Comparison of ENCODE assay signal across 22 cellular contexts in genomic region chr7:138738114-138738513, GRCh38. TPM values are rescaled to one million over a fixed set of nuclear protein-coding genes. Genes with fewer than 3 reads are reported as not detected.
DNase-seq lines count a peak whose midpoint lies in the region; ATAC-seq and TF ChIP-seq lines count a peak whose summit lies in the region.
"Had no signal": no experiment of that assay in that cellular context is flagged by ENCODE, and none has a peak within 500 bp of the region (broad histone marks: within the 10 kb centered on the region; RNA-seq: fewer than 3 reads in every experiment).

No MANE protein-coding gene starts in this region.

- intact Hi-C loops in CD4-positive, alpha-beta T cell (cut with DNase I, micrococcal nuclease): loop anchor here (1.0 to 5.0 kb wide), 9 partner anchors 128 to 835 kb away; partner anchors contain the start of gene CREB3L2 (in 1 of the 2)
- intact Hi-C loops in natural killer cell (cut with micrococcal nuclease): loop anchor here (1.0 to 5.0 kb wide), 3 partner anchors 289 to 1131 kb away; no protein-coding TSS in a partner anchor

- peak overlapping the region in 3 of 5 experiments; percentile 44 to 85 (median 80) for H3K27ac Mint-ChIP-seq in brain
- H3K27ac Mint-ChIP-seq in progenitor cell of endocrine pancreas: peak overlapping the region; percentile 67
- no peak overlapping the region for H3K27ac Mint-ChIP-seq in CD4-positive, alpha-beta T cell
- no peak overlapping the region for H3K27ac Mint-ChIP-seq in natural killer cell
- H3K27ac Mint-ChIP-seq: nephron progenitor cell had no signal

- no peak for TF ChIP-seq CTCF in brain (conservative IDR thresholded peaks at IDR 0.05)
- TF ChIP-seq CTCF in progenitor cell of endocrine pancreas (IDR thresholded peaks at IDR 0.05; ENCODE audit: unreplicated experiment): no peak
- no peak for TF ChIP-seq CTCF in CD4-positive, alpha-beta T cell (IDR thresholded peaks at IDR 0.05)
- no peak for TF ChIP-seq CTCF in natural killer cell (IDR thresholded peaks at IDR 0.05)

- H3K27me3 Mint-ChIP-seq in brain: peaks cover 3% of the 10 kb centered on the region
- H3K27me3 Mint-ChIP-seq in progenitor cell of endocrine pancreas: no peaks in the 10 kb centered on the region
- no peaks in the 10 kb centered on the region for H3K27me3 Mint-ChIP-seq in CD4-positive, alpha-beta T cell
- peaks cover 0 to 11% of the 10 kb centered on the region in 2 donors for H3K27me3 Mint-ChIP-seq in natural killer cell (ENCODE audit: low read depth in 2 of 2)

- peaks cover 4% of the 10 kb centered on the region for H3K4me1 ChIP-seq in mesenchymal stem cell (ENCODE audit: control insufficient read depth, insufficient read depth, low read depth, low read length)
- H3K4me1 ChIP-seq in Karpas-422 (ENCODE audit: low read length): no peaks in the 10 kb centered on the region
- H3K4me1 ChIP-seq: esophagus muscularis mucosa, heart right ventricle, prostate gland, SJSA1, upper lobe of left lung had no signal

- CTCF ChIA-PET in CD4-positive, alpha-beta T cell (lab: Charles Lee): interaction anchor here (0.6 to 1.9 kb wide), 18 partner anchors 9 to 584 kb away, joined by 3 to 29 read pairs (median 4); partner anchors contain the start of gene TRIM24

- POLR2A ChIA-PET in CD4-positive, alpha-beta T cell (lab: Charles Lee): interaction anchor here (1.0 to 1.3 kb wide), 3 partner anchors 14 to 577 kb away, joined by 5 to 11 read pairs (median 10); no protein-coding TSS in a partner anchor

- H2BK15ac ChIP-seq in mesenchymal stem cell (ENCODE audit: low read depth, poor library complexity, severe bottlenecking): no peak overlapping the region

- H3K4me3 ChIP-seq in mesenchymal stem cell (ENCODE audit: insufficient read depth in 1 of 2, low read depth in 1 of 2, low read length in 2 of 2) (no peak overlapping the region), Karpas-422 (ENCODE audit: low read length) (no peak overlapping the region)
- H3K4me3 ChIP-seq: esophagus muscularis mucosa, heart right ventricle, lung, prostate gland, SJSA1, upper lobe of left lung had no signal

- ATAC-seq in CD4-positive, alpha-beta T cell (ENCODE audit: poor library complexity): no peak
- ATAC-seq in natural killer cell: no peak

- H2AFZ ChIP-seq in mesenchymal stem cell (ENCODE audit: low read depth, low read length) (no peak overlapping the region), Karpas-422 (ENCODE audit: low read length) (no peak overlapping the region)

- H3K36me3 Mint-ChIP-seq in brain (no peaks in the 10 kb centered on the region), progenitor cell of endocrine pancreas (ENCODE audit: insufficient read depth) (no peaks in the 10 kb centered on the region), natural killer cell (no peaks in the 10 kb centered on the region)
- H3K36me3 Mint-ChIP-seq in CD4-positive, alpha-beta T cell (ENCODE audit: low read depth): no peaks in the 10 kb centered on the region
- H3K36me3 Mint-ChIP-seq: activated naive CD4-positive, alpha-beta T cell treated with anti-CD3 and anti-CD28 coated beads, Interleukin-2, amount 50 U/mL, for 72 hours had no signal

- no peaks in the 10 kb centered on the region for H3K79me2 ChIP-seq in Karpas-422 (ENCODE audit: low read length)

- no peaks in the 10 kb centered on the region for H4K20me1 ChIP-seq in Karpas-422 (ENCODE audit: insufficient read depth, low read depth, low read length)

- no peak overlapping the region for H3K9ac ChIP-seq in mesenchymal stem cell (ENCODE audit: low read length)
- H3K9ac ChIP-seq in Karpas-422 (ENCODE audit: low read length): no peak overlapping the region

- H3K4me3 Mint-ChIP-seq in brain: no peak overlapping the region
- no peak overlapping the region for H3K4me3 Mint-ChIP-seq in progenitor cell of endocrine pancreas (ENCODE audit: low read depth)
- no peak overlapping the region for H3K4me3 Mint-ChIP-seq in CD4-positive, alpha-beta T cell
- H3K4me3 Mint-ChIP-seq in natural killer cell: no peak overlapping the region
- H3K4me3 Mint-ChIP-seq: nephron progenitor cell had no signal

- DNase-seq in mesenchymal stem cell (no peak), progenitor cell of endocrine pancreas (ENCODE audit: low spot score, unreplicated experiment) (no peak), natural killer cell (no peak), Karpas-422 (no peak)
- no peak for DNase-seq in CD4-positive, alpha-beta T cell

- peak overlapping the region; percentile 53 for H3K27ac ChIP-seq in KOPT-K1 (ENCODE audit: low read depth, low read length, poor library complexity, severe bottlenecking)
- peak overlapping the region; percentile 30 for H3K27ac ChIP-seq in mesenchymal stem cell (ENCODE audit: low read length, poor library complexity, severe bottlenecking)
- no peak overlapping the region for H3K27ac ChIP-seq in CD4-positive, alpha-beta T cell (ENCODE audit: low read depth, low read length)
- H3K27ac ChIP-seq in Karpas-422 (ENCODE audit: low read length): no peak overlapping the region
- H3K27ac ChIP-seq: C4-2B, esophagus muscularis mucosa, heart right ventricle, prostate gland, SJSA1, upper lobe of left lung, WERI-Rb-1 had no signal

- H3K4me2 ChIP-seq in mesenchymal stem cell (ENCODE audit: low read length, poor library complexity, severe bottlenecking): no peak overlapping the region
- no peak overlapping the region for H3K4me2 ChIP-seq in Karpas-422 (ENCODE audit: low read depth, low read length, poor library complexity, severe bottlenecking)

- H4K8ac ChIP-seq in mesenchymal stem cell (ENCODE audit: low read length): no peak overlapping the region

- H2BK5ac ChIP-seq in mesenchymal stem cell (ENCODE audit: low read depth, low read length, poor library complexity, severe bottlenecking): no peak overlapping the region

- H3K79me1 ChIP-seq in mesenchymal stem cell (replicated peaks; ENCODE audit: low read length, poor library complexity, severe bottlenecking): no peaks in the 10 kb centered on the region

- 84% methylated on average over 2 of the region's 3 CpGs for WGBS in mesenchymal stem cell

- no peaks in the 10 kb centered on the region for H3K9me2 ChIP-seq in Karpas-422 (replicated peaks; ENCODE audit: insufficient read depth, low read length)

- H3K27me3 ChIP-seq in mesenchymal stem cell (ENCODE audit: control insufficient read depth in 1 of 2, insufficient read depth in 1 of 2, low read length in 2 of 2) (no peaks in the 10 kb centered on the region), Karpas-422 (ENCODE audit: low read length) (no peaks in the 10 kb centered on the region)
- H3K27me3 ChIP-seq in CD4-positive, alpha-beta T cell (ENCODE audit: control insufficient read depth, insufficient read depth, low read length): no peaks in the 10 kb centered on the region
- H3K27me3 ChIP-seq: esophagus muscularis mucosa, heart right ventricle, SJSA1, upper lobe of left lung had no signal

- H3K23ac ChIP-seq in mesenchymal stem cell (ENCODE audit: low read length in 2 of 2): no peak overlapping the region

- no peak overlapping the region for H3K14ac ChIP-seq in mesenchymal stem cell (ENCODE audit: low read length in 2 of 2)

- no peak overlapping the region for H2BK12ac ChIP-seq in mesenchymal stem cell (ENCODE audit: low read length in 2 of 2)

- peaks cover 6% of the 10 kb centered on the region; the same call in 1 of the 2 replicates for H3K36me3 ChIP-seq in KOPT-K1 (ENCODE audit: insufficient read depth, low read length)
- no peaks in the 10 kb centered on the region for H3K36me3 ChIP-seq in mesenchymal stem cell (ENCODE audit: control insufficient read depth in 1 of 2, insufficient read depth in 2 of 2, low read depth in 1 of 2, low read length in 2 of 2)
- H3K36me3 ChIP-seq in Karpas-422 (ENCODE audit: insufficient read depth, low read length): no peaks in the 10 kb centered on the region
- H3K36me3 ChIP-seq: esophagus muscularis mucosa, heart right ventricle, prostate gland, SJSA1, upper lobe of left lung, WERI-Rb-1 had no signal

- H3K4me1 Mint-ChIP-seq in brain (peaks cover 12% of the 10 kb centered on the region), progenitor cell of endocrine pancreas (ENCODE audit: low read depth) (peaks cover 16% of the 10 kb centered on the region), natural killer cell (peaks cover 5 to 7% of the 10 kb centered on the region in 2 donors)
- peaks cover 8% of the 10 kb centered on the region for H3K4me1 Mint-ChIP-seq in CD4-positive, alpha-beta T cell (ENCODE audit: low read depth)

- H3K4ac ChIP-seq in mesenchymal stem cell (ENCODE audit: low read depth in 1 of 2, low read length in 2 of 2): no peak overlapping the region

- H3K9me3 ChIP-seq in KOPT-K1 (ENCODE audit: insufficient read depth, low read length, poor library complexity, severe bottlenecking) (peaks cover 7% of the 10 kb centered on the region), mesenchymal stem cell (ENCODE audit: control insufficient read depth, low read length) (no peaks in the 10 kb centered on the region), Karpas-422 (ENCODE audit: low read length) (no peaks in the 10 kb centered on the region)
- H3K9me3 ChIP-seq in CD4-positive, alpha-beta T cell (ENCODE audit: control insufficient read depth, low read length): no peaks in the 10 kb centered on the region
- H3K9me3 ChIP-seq: esophagus muscularis mucosa, heart right ventricle, prostate gland, SJSA1, upper lobe of left lung had no signal

- H2AK5ac ChIP-seq in mesenchymal stem cell (ENCODE audit: low read length, severe bottlenecking): peak overlapping the region; percentile 83

- no peak overlapping the region for H4K91ac ChIP-seq in mesenchymal stem cell (ENCODE audit: low read length)

- H3K18ac ChIP-seq in mesenchymal stem cell (ENCODE audit: low read depth in 1 of 2, low read length in 2 of 2): no peak overlapping the region

- H3K9me3 Mint-ChIP-seq in brain (peaks cover 0 to 4% (median 2%) of the 10 kb centered on the region in 5 experiments), progenitor cell of endocrine pancreas (ENCODE audit: low read depth) (no peaks in the 10 kb centered on the region), natural killer cell (no peaks in the 10 kb centered on the region)
- H3K9me3 Mint-ChIP-seq in CD4-positive, alpha-beta T cell: no peaks in the 10 kb centered on the region
- H3K9me3 Mint-ChIP-seq: activated naive CD4-positive, alpha-beta T cell treated with anti-CD3 and anti-CD28 coated beads, Interleukin-2, amount 50 U/mL, for 72 hours had no signal

- no peak overlapping the region for H2BK120ac ChIP-seq in mesenchymal stem cell (ENCODE audit: low read depth, low read length)

RNA-seq across cellular contexts. Expression of gene SVOPL, which starts 37.0 kb away (rescaled TPM):
- polyA plus RNA-seq in brain (ENCODE audit: insufficient read depth, low read depth, low replicate concordance): not detected
- polyA plus RNA-seq in mesenchymal stem cell (2013, experiment 1 of 2): not detected
- not detected for polyA plus RNA-seq in mesenchymal stem cell (2013, experiment 2 of 2)
- 1.4 TPM in 2 replicates for total RNA-seq in progenitor cell of endocrine pancreas
- not detected for total RNA-seq in CD4-positive, alpha-beta T cell
- not detected for total RNA-seq in natural killer cell
- total RNA-seq in Karpas-422 (2014; rRNA removed; shearing (Covaris generic); ENCODE audit: low replicate concordance): not detected in 2 replicates
- total RNA-seq: activated naive CD4-positive, alpha-beta T cell treated with anti-CD3 and anti-CD28 coated beads, Interleukin-2, amount 50 U/mL, for 72 hours; aorta; dermis microvascular lymphatic vessel endothelial cell; esophagus muscularis mucosa; heart right ventricle; LHCN-M2; mucosa of gallbladder; RPMI7951; SJSA1 had no signal
- polyA plus RNA-seq: heart right ventricle had no signal

RNA-seq across cellular contexts. Expression of gene TMEM213, which starts 59.7 kb away (rescaled TPM):
- polyA plus RNA-seq in brain (ENCODE audit: insufficient read depth, low read depth, low replicate concordance): not detected
- not detected for polyA plus RNA-seq in mesenchymal stem cell (2013, experiment 1 of 2)
- polyA plus RNA-seq in mesenchymal stem cell (2013, experiment 2 of 2): not detected
- total RNA-seq in progenitor cell of endocrine pancreas: not detected in 2 replicates
- total RNA-seq in CD4-positive, alpha-beta T cell: not detected
- not detected for total RNA-seq in natural killer cell
- not detected in 2 replicates for total RNA-seq in Karpas-422 (2014; rRNA removed; shearing (Covaris generic); ENCODE audit: low replicate concordance)
- total RNA-seq: aorta, dermis microvascular lymphatic vessel endothelial cell, esophagus muscularis mucosa, heart right ventricle, LHCN-M2, RPMI7951, SJSA1 had no signal
- polyA plus RNA-seq: aorta, heart right ventricle had no signal

RNA-seq across cellular contexts. Expression of gene ATP6V0A4, which starts 59.9 kb away (rescaled TPM):
- 0.27 TPM for polyA plus RNA-seq in brain (ENCODE audit: insufficient read depth, low read depth, low replicate concordance)
- polyA plus RNA-seq in mesenchymal stem cell (2013, experiment 1 of 2): not detected
- polyA plus RNA-seq in mesenchymal stem cell (2013, experiment 2 of 2): not detected
- total RNA-seq in progenitor cell of endocrine pancreas: 0.50 and 0.89 TPM in 2 replicates
- not detected for total RNA-seq in CD4-positive, alpha-beta T cell
- not detected for total RNA-seq in natural killer cell
- total RNA-seq in Karpas-422 (2014; rRNA removed; shearing (Covaris generic); ENCODE audit: low replicate concordance): not detected in 2 replicates
- total RNA-seq: aorta, esophagus muscularis mucosa, heart right ventricle, mucosa of gallbladder, RPMI7951 had no signal
- polyA plus RNA-seq: aorta, heart right ventricle had no signal

Comparison
In these comparisons a context has a peak if more than half of its experiments do, and no peak if none do; other contexts are left out.
1. H3K27ac ChIP-seq: peak in KOPT-K1 (single experiment) and mesenchymal stem cell (single experiment); none in CD4-positive, alpha-beta T cell (single experiment) and Karpas-422 (single experiment).
2. H3K27ac Mint-ChIP-seq: peak in brain (3 of 5) and progenitor cell of endocrine pancreas (single experiment); none in CD4-positive, alpha-beta T cell (single experiment) and natural killer cell (0 of 2).